13 cellular contexts compared by ENCODE assay signal in the genomic region with DNA sequence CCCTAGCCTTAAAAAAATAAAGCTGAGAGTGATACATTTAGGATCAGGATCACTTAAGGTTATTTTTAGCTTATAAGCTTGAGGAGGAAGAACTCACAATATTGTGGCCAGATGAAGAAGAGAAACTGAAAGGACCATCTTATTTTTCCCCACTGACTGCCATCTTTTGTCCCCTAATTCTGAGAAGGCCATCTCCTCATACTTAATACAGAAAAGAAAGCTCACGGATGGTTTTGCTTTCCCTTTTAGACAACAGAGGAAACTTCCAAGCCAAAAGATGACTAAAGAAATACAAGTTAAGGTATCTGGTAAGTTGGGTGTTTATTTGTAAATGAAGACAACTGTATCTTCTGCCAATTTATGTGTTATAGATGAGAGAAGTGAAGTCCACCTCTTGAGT. TPM values are rescaled to one million over a fixed set of nuclear protein-coding genes. Genes with fewer than 3 reads are reported as not detected.
A peak's percentile ranks its signal among the peaks of the same experiment; 100 is the strongest.
DNase-seq lines count a peak whose midpoint lies in the region; ATAC-seq and TF ChIP-seq lines count a peak whose summit lies in the region.
"Had no signal": no experiment of that assay in that cellular context is flagged by ENCODE, and none has a peak within 500 bp of the region (broad histone marks: within the 10 kb centered on the region; RNA-seq: fewer than 3 reads in every experiment).

No MANE protein-coding gene starts in this region.

- peaks cover 13% of the 10 kb centered on the region for H3K4me1 ChIP-seq in left ventricle myocardium inferior

- H3K4me1 Mint-ChIP-seq in memory B cell (no peaks in the 10 kb centered on the region), osteocyte (ENCODE audit: unreplicated experiment) (no peaks in the 10 kb centered on the region)

- H3K36me3 ChIP-seq in left ventricle myocardium inferior: peaks cover 100% of the 10 kb centered on the region
- peaks cover 73% of the 10 kb centered on the region for H3K36me3 ChIP-seq in WERI-Rb-1
- peaks cover 97% of the 10 kb centered on the region for H3K36me3 ChIP-seq in MG63

- H3K27ac Mint-ChIP-seq in memory B cell (peak overlapping the region; percentile 76), osteocyte (ENCODE audit: unreplicated experiment) (no peak overlapping the region)

- H3K27me3 Mint-ChIP-seq in memory B cell: no peaks in the 10 kb centered on the region
- no peaks in the 10 kb centered on the region for H3K27me3 Mint-ChIP-seq in osteocyte (ENCODE audit: unreplicated experiment)

- no peaks in the 10 kb centered on the region for H3K9me3 ChIP-seq in left ventricle myocardium inferior (replicated peaks)
- no peaks in the 10 kb centered on the region for H3K9me3 ChIP-seq in WERI-Rb-1 (ENCODE audit: severe bottlenecking)
- no peaks in the 10 kb centered on the region for H3K9me3 ChIP-seq in MG63
- H3K9me3 ChIP-seq: prostate gland had no signal

- peak overlapping the region; percentile 8 for H3K27ac ChIP-seq in left ventricle myocardium inferior (replicated peaks)
- peak overlapping the region; percentile 35; the same call in 1 of the 2 replicates for H3K27ac ChIP-seq in WERI-Rb-1

- H3K9me3 Mint-ChIP-seq in memory B cell (no peaks in the 10 kb centered on the region), osteocyte (ENCODE audit: unreplicated experiment) (no peaks in the 10 kb centered on the region)

- DNase-seq in left ventricle myocardium inferior (no peak), Right ventricle myocardium superior (no peak), WERI-Rb-1 (no peak), memory B cell (ENCODE audit: low spot score in 2 of 2) (no peak), osteocyte (ENCODE audit: extremely low spot score, unreplicated experiment) (no peak), KG1 (lab: John Stamatoyannopoulos, UW) (no peak), MG63 (no peak)
- DNase-seq in activated effector memory CD4-positive, alpha-beta T cell treated with anti-CD3 and anti-CD28 coated beads, Interleukin-2, amount 50 U/mL, for 16 hours: no peak
- DNase-seq: H7; NCI-H187; NCI-H446 treated with DMSO at 0.1 percent for 48 hours; stimulated activated CD4-positive, alpha-beta T cell treated with anti-CD3 and anti-CD28 coated beads, Interleukin-12 subunit alpha, Interleukin-12 subunit beta, amount 100 ng/mL, for 4 hours had no signal

- H3K4me3 Mint-ChIP-seq in memory B cell (no peak overlapping the region), osteocyte (ENCODE audit: unreplicated experiment) (no peak overlapping the region)

- H3K27me3 ChIP-seq in left ventricle myocardium inferior (ENCODE audit: low read depth) (no peaks in the 10 kb centered on the region), WERI-Rb-1 (ENCODE audit: insufficient read depth, low read depth, severe bottlenecking) (no peaks in the 10 kb centered on the region), MG63 (no peaks in the 10 kb centered on the region)

- TF ChIP-seq CTCF in left ventricle myocardium inferior (IDR thresholded peaks at IDR 0.05; ENCODE audit: borderline replicate concordance) (no peak), WERI-Rb-1 (IDR thresholded peaks at IDR 0.05; ENCODE audit: low read depth, low read length) (no peak), osteocyte (IDR thresholded peaks at IDR 0.05) (no peak)

- H3K4me3 ChIP-seq in left ventricle myocardium inferior (no peak overlapping the region), WERI-Rb-1 (ENCODE audit: low read depth, low read length) (no peak overlapping the region), MG63 (no peak overlapping the region)
- H3K4me3 ChIP-seq: prostate gland had no signal

- H3K36me3 Mint-ChIP-seq in memory B cell (peaks cover 31% of the 10 kb centered on the region), osteocyte (ENCODE audit: unreplicated experiment) (peaks cover 53% of the 10 kb centered on the region)

- ATAC-seq in Right ventricle myocardium superior (ENCODE audit: poor library complexity) (no peak), memory B cell (ENCODE audit: low read depth) (no peak)

- intact Hi-C loops in left ventricle myocardium inferior (cut with micrococcal nuclease) (no loop called here), Right ventricle myocardium superior (cut with DNase I) (loop anchor here (10.0 kb wide), 2 partner anchors 243 to 393 kb away; no protein-coding TSS in a partner anchor)

RNA-seq across cellular contexts. Expression of gene ERAP1, which starts 36.4 kb away (rescaled TPM):
- total RNA-seq in left ventricle myocardium inferior (38.4 TPM), Right ventricle myocardium superior (36.4 TPM), osteocyte (66.7 and 67.3 TPM in 2 replicates)
- 12.6 and 19.7 TPM in 2 replicates for total RNA-seq in MG63 (2014; rRNA removed; shearing (Covaris generic); ENCODE audit: low replicate concordance)
